Comparison of ENCODE assay signal across 9 cellular contexts in the genomic region with DNA sequence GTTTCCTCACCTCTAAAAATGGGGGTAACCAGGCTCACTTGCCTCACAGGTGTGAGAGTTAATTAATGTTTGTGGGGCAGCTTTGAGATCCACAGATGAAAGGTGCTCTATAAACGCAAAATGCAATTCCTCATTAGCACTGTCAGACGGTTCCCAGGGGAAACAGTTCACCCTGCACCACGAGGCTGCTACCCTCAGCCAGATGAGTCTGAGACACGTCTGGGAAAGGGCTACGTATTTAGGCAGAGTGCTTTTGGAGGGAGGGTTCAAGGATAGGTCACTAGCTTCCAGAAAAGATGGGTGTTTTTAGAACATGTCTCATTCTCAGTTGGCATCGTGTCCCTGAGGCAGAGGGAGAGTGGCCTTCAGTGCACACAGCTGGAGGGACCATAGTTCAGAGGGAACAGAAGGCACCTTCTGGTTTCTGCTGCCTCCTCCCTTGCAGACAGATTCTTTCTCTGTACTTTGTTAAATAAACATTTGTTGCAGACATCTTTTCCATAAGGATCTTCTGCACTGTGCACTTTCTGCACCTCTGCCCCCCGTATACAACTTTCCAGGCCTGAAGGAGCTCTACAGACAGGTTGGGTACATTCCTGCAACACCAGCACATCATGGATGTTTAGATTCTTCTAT.
DNase-seq lines count a peak whose midpoint lies in the region; ATAC-seq and TF ChIP-seq lines count a peak whose summit lies in the region.
"Had no signal": no experiment of that assay in that cellular context is flagged by ENCODE, and none has a peak within 500 bp of the region (broad histone marks: within the 10 kb centered on the region; RNA-seq: fewer than 3 reads in every experiment).

No MANE protein-coding gene starts in this region.

- no peak for TF ChIP-seq CTCF in CD4-positive, alpha-beta T cell (IDR thresholded peaks at IDR 0.05)
- TF ChIP-seq CTCF in breast epithelium (IDR thresholded peaks at IDR 0.05) (no peak), osteoblast (IDR thresholded peaks at IDR 0.05; ENCODE audit: extremely low read depth, low read depth, low read length) (no peak)

- H3K27me3 Mint-ChIP-seq in CD4-positive, alpha-beta T cell, result no peaks in the 10 kb centered on the region

- peak overlapping the region; percentile 94 for H3K27ac Mint-ChIP-seq in CD4-positive, alpha-beta T cell

- CTCF ChIA-PET in CD4-positive, alpha-beta T cell (lab: Charles Lee), result interaction anchor here (1.2 to 2.1 kb wide), 4 partner anchors 63 to 239 kb away, joined by 3 to 7 read pairs (median 4); no protein-coding TSS in a partner anchor

- no peaks in the 10 kb centered on the region for H3K27me3 ChIP-seq in CD4-positive, alpha-beta T cell (ENCODE audit: control insufficient read depth, insufficient read depth, low read length)
- no peaks in the 10 kb centered on the region for H3K27me3 ChIP-seq in breast epithelium
- no peaks in the 10 kb centered on the region for H3K27me3 ChIP-seq in osteoblast (ENCODE audit: insufficient read depth, low read length)

- H3K36me3 ChIP-seq in breast epithelium, result no peaks in the 10 kb centered on the region
- peaks cover 41% of the 10 kb centered on the region for H3K36me3 ChIP-seq in osteoblast (ENCODE audit: insufficient read depth, low read length)

- peak overlapping the region; percentile 67 for H3K4me2 ChIP-seq in osteoblast (ENCODE audit: insufficient read depth, low read length)

- no peaks in the 10 kb centered on the region for H3K9me3 ChIP-seq in CD4-positive, alpha-beta T cell (ENCODE audit: control insufficient read depth, low read length)
- H3K9me3 ChIP-seq in breast epithelium (peaks cover 0 to 8% of the 10 kb centered on the region in 2 donors), osteoblast (ENCODE audit: low read depth, low read length) (no peaks in the 10 kb centered on the region)

- H3K4me3 Mint-ChIP-seq in CD4-positive, alpha-beta T cell, result no peak overlapping the region

- no peaks in the 10 kb centered on the region for H3K9me3 Mint-ChIP-seq in CD4-positive, alpha-beta T cell

- no peak for ATAC-seq in CD4-positive, alpha-beta T cell (ENCODE audit: poor library complexity)
- no peak for ATAC-seq in GM21423 (IDR thresholded peaks at IDR 0.05; ENCODE audit: unreplicated experiment)

- POLR2A ChIA-PET in CD4-positive, alpha-beta T cell (lab: Charles Lee), result no interaction called here

- H3K36me3 Mint-ChIP-seq in CD4-positive, alpha-beta T cell (ENCODE audit: low read depth), result peaks cover 93% of the 10 kb centered on the region

- TF ChIP-seq POLR2A in breast epithelium (IDR thresholded peaks at IDR 0.05), result no peak

- H4K20me1 ChIP-seq in osteoblast (ENCODE audit: insufficient read depth, low read length), result peaks cover 2% of the 10 kb centered on the region

- no peak overlapping the region for H2AFZ ChIP-seq in osteoblast (ENCODE audit: low read length)

- H3K27ac ChIP-seq in CD4-positive, alpha-beta T cell (ENCODE audit: low read depth, low read length), result peak overlapping the region; percentile 57
- H3K27ac ChIP-seq in breast epithelium (peak overlapping the region; percentile 72 to 86), osteoblast (ENCODE audit: low read depth, low read length) (peak overlapping the region; percentile 100)

- H3K79me2 ChIP-seq in osteoblast (ENCODE audit: insufficient read depth, low read length), result peaks cover 59% of the 10 kb centered on the region

- no peak for DNase-seq in CD4-positive, alpha-beta T cell
- DNase-seq in M059J (ENCODE audit: low read depth) (peak; percentile 87), breast epithelium (ENCODE audit: low spot score in 2 of 2) (no peak), osteoblast (ENCODE audit: insufficient read length, low spot score, missing footprints) (peak; percentile 82), ureter (ENCODE audit: low spot score) (no peak), NCI-H2227 treated with DMSO at 0.1 percent for 48 hours (lab: John Stamatoyannopoulos, UW) (no peak), amygdala (lab: John Stamatoyannopoulos, UW) (no peak)
- DNase-seq: NCI-H510A treated with DMSO at 0.1 percent for 48 hours had no signal

- H3K4me1 ChIP-seq in breast epithelium (peaks cover 0 to 3% of the 10 kb centered on the region in 2 donors), osteoblast (ENCODE audit: insufficient read depth, low read length) (peaks cover 60% of the 10 kb centered on the region)

- peaks cover 88% of the 10 kb centered on the region for H3K4me1 Mint-ChIP-seq in CD4-positive, alpha-beta T cell (ENCODE audit: low read depth)

- intact Hi-C loops in CD4-positive, alpha-beta T cell (cut with DNase I, micrococcal nuclease), result loop anchor here in 1 of 2 experiments (10.0 kb wide), 1 partner anchor 806 kb away; no protein-coding TSS in a partner anchor
- intact Hi-C loops in breast epithelium (cut with DNase I; ENCODE audit: low total_unique reads), result no loop called here

- H3K4me3 ChIP-seq in breast epithelium (no peak overlapping the region), osteoblast (ENCODE audit: insufficient read depth, low read length) (peak overlapping the region; percentile 18)

Comparison
In these comparisons a context has a peak if more than half of its experiments do, and no peak if none do; other contexts are left out.
1. DNase-seq: peak in M059J (single experiment) and osteoblast (single experiment); none in CD4-positive, alpha-beta T cell (0 of 10), breast epithelium (0 of 2), ureter (single experiment), NCI-H2227 treated with DMSO at 0.1 percent for 48 hours (single experiment) and amygdala (0 of 56).
2. Peak in every context shown above with its lines, with median percentiles within 50 percentile points of each other: H3K27ac ChIP-seq.